In the genomic region with DNA sequence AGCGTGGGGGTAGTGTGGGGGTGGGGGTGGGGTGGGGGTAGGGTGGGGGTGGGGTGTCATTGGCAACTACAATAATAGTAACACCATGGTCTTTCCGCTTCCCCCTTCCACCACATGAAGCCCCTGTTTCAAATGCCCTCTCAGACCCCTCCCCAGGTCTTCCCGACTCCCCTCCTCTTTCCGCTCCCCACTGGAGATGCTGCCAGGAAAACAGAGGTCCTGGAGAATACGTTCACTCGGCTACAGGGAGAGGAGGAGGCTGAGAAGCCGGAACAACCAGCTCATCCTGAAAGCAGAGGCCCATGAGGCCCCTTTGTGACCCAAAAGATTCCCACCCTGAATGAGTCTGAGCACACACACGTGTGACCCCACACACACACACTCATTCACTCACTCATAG, we compare ENCODE assay signal across 15 cellular contexts.
A peak's percentile ranks its signal among the peaks of the same experiment; 100 is the strongest.
DNase-seq lines count a peak whose midpoint lies in the region; TF ChIP-seq lines count a peak whose summit lies in the region.
"Had no signal": no experiment of that assay in that cellular context is flagged by ENCODE, and none has a peak within 500 bp of the region (broad histone marks: within the 10 kb centered on the region; RNA-seq: fewer than 3 reads in every experiment).

No MANE protein-coding gene starts in this region.

- H3K9ac ChIP-seq in SK-N-MC (ENCODE audit: insufficient read length) = no peak overlapping the region

- no peaks in the 10 kb centered on the region for H3K9me3 ChIP-seq in SK-N-MC (ENCODE audit: low read depth, low read length)
- no peaks in the 10 kb centered on the region for H3K9me3 ChIP-seq in mesodermal cell (ENCODE audit: control insufficient read depth, low read length)
- H3K9me3 ChIP-seq in testis = no peaks in the 10 kb centered on the region
- no peaks in the 10 kb centered on the region for H3K9me3 ChIP-seq in SJCRH30 (replicated peaks)

- TF ChIP-seq CTCF in testis (IDR thresholded peaks at IDR 0.05) = no peak

- peaks cover 32% of the 10 kb centered on the region for H3K4me1 ChIP-seq in mesodermal cell (ENCODE audit: control insufficient read depth, insufficient read depth, low read length, poor library complexity, severe bottlenecking)
- peaks cover 49% of the 10 kb centered on the region for H3K4me1 ChIP-seq in testis
- H3K4me1 ChIP-seq in SJCRH30 = peaks cover 11% of the 10 kb centered on the region

- 64 to 81% methylated on average over 1 to 3 of the region's 8 CpGs for WGBS in mesodermal cell (ENCODE audit: insufficient coverage in 2 of 2), 2 experiments
- WGBS in testis, 2 donors = 36 to 53% methylated on average over 6 to 7 of the region's 8 CpGs

- H3K4me3 ChIP-seq in SK-N-MC = no peak overlapping the region
- no peak overlapping the region for H3K4me3 ChIP-seq in mesodermal cell (ENCODE audit: extremely low read depth, insufficient read depth, low read length, poor library complexity, severe bottlenecking)
- no peak overlapping the region for H3K4me3 ChIP-seq in testis
- no peak overlapping the region for H3K4me3 ChIP-seq in SJCRH30
- H3K4me3 ChIP-seq: hepatocyte had no signal

- intact Hi-C loops in testis (cut with DNase I; ENCODE audit: low total_unique reads) = loop anchor here (10.0 kb wide), 1 partner anchor 271 kb away; no protein-coding TSS in a partner anchor

- peak; percentile 43 for DNase-seq in DMS 273 (lab: John Stamatoyannopoulos, UW; ENCODE audit: unreplicated experiment)
- DNase-seq in DMS 273 treated with DMSO at 0.1 percent for 48 hours (lab: John Stamatoyannopoulos, UW) = no peak
- DNase-seq in SK-N-MC (ENCODE audit: low read depth, low spot score) = no peak
- DNase-seq in testis = peak; percentile 11
- no peak for DNase-seq in midbrain (lab: John Stamatoyannopoulos, UW)
- no peak for DNase-seq in SJCRH30
- no peak for DNase-seq in stimulated activated CD4-positive, alpha-beta T cell treated with anti-CD3 and anti-CD28 coated beads, Interleukin-15, amount 100 ng/mL, for 24 hours
- DNase-seq: activated CD4-positive, alpha-beta T cell treated with anti-CD3 and anti-CD28 coated beads for 1 hour; CD4-positive, alpha-beta memory T cell; Karpas-422; stimulated activated CD4-positive, alpha-beta T cell treated with anti-CD3 and anti-CD28 coated beads, Interleukin-2, amount 100 ng/mL, for 48 hours; stimulated activated naive CD4-positive, alpha-beta T cell treated with Interleukin-2 at 50 U/mL for 16 hours had no signal

- TF ChIP-seq POLR2A in testis (IDR thresholded peaks at IDR 0.05) = no peak

- H3K27ac ChIP-seq in SK-N-MC (peak overlapping the region; percentile 96), mesodermal cell (ENCODE audit: low read depth, low read length, severe bottlenecking) (peak overlapping the region; percentile 23), testis (peak overlapping the region; percentile 50 to 76), SJCRH30 (no peak overlapping the region)
- H3K27ac ChIP-seq: epithelial cell of prostate had no signal

- no peaks in the 10 kb centered on the region for H3K27me3 ChIP-seq in testis
- no peaks in the 10 kb centered on the region for H3K27me3 ChIP-seq in SJCRH30
- H3K27me3 ChIP-seq: hepatocyte had no signal

- H3K36me3 ChIP-seq in SK-N-MC (ENCODE audit: insufficient read depth, low read length) (no peaks in the 10 kb centered on the region), mesodermal cell (ENCODE audit: control insufficient read depth, insufficient read depth, low read length) (no peaks in the 10 kb centered on the region), testis (ENCODE audit: low read depth, missing control alignments) (no peaks in the 10 kb centered on the region), SJCRH30 (no peaks in the 10 kb centered on the region)

Comparison
In these comparisons a context has a peak if more than half of its experiments do, and no peak if none do; other contexts are left out.
1. DNase-seq: peak in DMS 273 (single experiment) and testis (single experiment); none in DMS 273 treated with DMSO at 0.1 percent for 48 hours (single experiment), SK-N-MC (single experiment), midbrain (single experiment), SJCRH30 (0 of 2) and stimulated activated CD4-positive, alpha-beta T cell treated with anti-CD3 and anti-CD28 coated beads, Interleukin-15, amount 100 ng/mL, for 24 hours (single experiment).